In the genomic region with DNA sequence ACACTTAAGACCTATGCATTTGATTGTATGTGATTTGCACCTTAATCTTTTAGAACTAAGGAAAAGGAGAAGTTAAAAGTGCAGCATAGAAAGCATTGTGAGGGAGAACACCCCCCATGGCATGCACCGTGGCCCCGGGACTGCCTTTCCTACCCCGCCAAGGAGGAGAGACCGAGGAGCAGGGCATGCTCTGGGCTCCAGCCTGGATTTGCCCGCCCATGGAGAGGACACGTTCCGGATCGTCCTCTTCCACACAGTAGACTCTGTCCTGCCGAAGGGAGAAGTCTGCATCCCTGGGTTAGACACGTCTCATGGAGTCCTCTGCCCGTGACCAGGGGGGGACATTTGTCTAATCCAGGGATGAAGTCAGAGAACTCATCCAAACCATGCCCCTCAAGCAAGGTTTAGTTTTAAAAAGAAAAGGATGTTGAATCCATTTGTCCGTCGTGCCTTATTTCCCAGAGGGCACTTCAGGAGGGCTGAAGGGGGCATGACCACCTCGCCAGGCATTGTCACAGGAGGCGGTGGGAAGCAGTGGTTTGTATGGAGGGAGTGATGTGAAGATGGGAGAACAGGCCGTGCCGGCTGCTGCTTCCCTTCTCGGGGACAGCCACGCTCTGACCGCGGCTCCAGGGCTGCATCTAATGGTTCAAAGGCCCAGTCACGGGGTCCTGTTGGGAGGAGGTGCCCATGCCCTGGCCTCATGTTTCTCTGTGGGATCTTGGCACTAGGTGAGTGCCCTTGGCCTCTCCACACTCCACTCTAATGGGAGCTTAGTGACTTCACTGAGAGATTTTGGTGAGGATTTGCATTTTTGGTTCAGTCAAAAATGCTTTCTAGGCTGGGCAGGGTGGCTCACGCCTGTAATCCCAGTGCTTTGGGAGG, we compare ENCODE assay signal across 17 cellular contexts.
"Had no signal": no experiment of that assay in that cellular context is flagged by ENCODE, and none has a peak within 500 bp of the region (broad histone marks: within the 10 kb centered on the region; RNA-seq: fewer than 3 reads in every experiment).

No MANE protein-coding gene starts in this region.

- DNase-seq: activated B cell treated with CpG ODN at 0.5 μM for 24 hours; activated CD4-positive, alpha-beta T cell treated with anti-CD3 and anti-CD28 coated beads, Interleukin-2, amount 10 ng/mL, durations not matched to agents 24 days and 14 days; activated naive CD4-positive, alpha-beta T cell treated with anti-CD3 and anti-CD28 coated beads, Interleukin-2, amount 50 U/mL, for 16 hours; activated T-cell treated with anti-CD3 and anti-CD28 coated beads, Interleukin-2, amount 50 U/mL, for 1 hour; anterior cingulate cortex; foreskin melanocyte; heart right ventricle; left lung; retina; small intestine; thyroid gland had no signal

- H3K27me3 Mint-ChIP-seq: activated B cell treated with CpG ODN at 0.5 μM for 24 hours had no signal

- H3K4me1 Mint-ChIP-seq: activated B cell treated with CpG ODN at 0.5 μM for 24 hours; activated CD4-positive, alpha-beta T cell treated with anti-CD3 and anti-CD28 coated beads, Interleukin-2, amount 10 ng/mL, durations not matched to agents 24 days and 14 days had no signal

- ATAC-seq: left lung had no signal

- H3K4me3 ChIP-seq: breast epithelium, heart right ventricle, left lung, thyroid gland, vagina had no signal

- H3K79me2 ChIP-seq: parathyroid adenoma had no signal

- H3K9ac ChIP-seq: parathyroid adenoma had no signal

- H3K9me3 ChIP-seq: left lung, thyroid gland, vagina had no signal

- FAIRE-seq: colon, islet of Langerhans, small intestine had no signal

- H2AFZ ChIP-seq: parathyroid adenoma had no signal

- H3K4me3 Mint-ChIP-seq: activated B cell treated with CpG ODN at 0.5 μM for 24 hours; activated CD4-positive, alpha-beta T cell treated with anti-CD3 and anti-CD28 coated beads, Interleukin-2, amount 10 ng/mL, durations not matched to agents 24 days and 14 days; T-helper 1 cell treated with Interleukin-12 subunit alpha and Interleukin-12 subunit beta and Interleukin-4 antibody, amounts not matched to agents 30 μg/mL and 1 μg/mL, for 36 hours had no signal

- H3K4me1 ChIP-seq: breast epithelium, heart right ventricle, left lung, parathyroid adenoma, thyroid gland, vagina had no signal

- H3K9me3 Mint-ChIP-seq: activated B cell treated with CpG ODN at 0.5 μM for 24 hours; activated CD4-positive, alpha-beta T cell treated with anti-CD3 and anti-CD28 coated beads, Interleukin-2, amount 10 ng/mL, durations not matched to agents 24 days and 14 days; T-helper 1 cell treated with Interleukin-12 subunit alpha and Interleukin-12 subunit beta and Interleukin-4 antibody, amounts not matched to agents 30 μg/mL and 1 μg/mL, for 36 hours had no signal

- H3K27ac ChIP-seq: breast epithelium, heart right ventricle, left lung, parathyroid adenoma, thyroid gland, vagina had no signal

- H3K27me3 ChIP-seq: breast epithelium, left lung, thyroid gland, vagina had no signal

- H3K27ac Mint-ChIP-seq: activated B cell treated with CpG ODN at 0.5 μM for 24 hours; activated CD4-positive, alpha-beta T cell treated with anti-CD3 and anti-CD28 coated beads, Interleukin-2, amount 10 ng/mL, durations not matched to agents 24 days and 14 days; T-helper 1 cell treated with Interleukin-12 subunit alpha and Interleukin-12 subunit beta and Interleukin-4 antibody, amounts not matched to agents 30 μg/mL and 1 μg/mL, for 36 hours had no signal
